Comparison of ENCODE assay signal across 18 cellular contexts in the genomic region with DNA sequence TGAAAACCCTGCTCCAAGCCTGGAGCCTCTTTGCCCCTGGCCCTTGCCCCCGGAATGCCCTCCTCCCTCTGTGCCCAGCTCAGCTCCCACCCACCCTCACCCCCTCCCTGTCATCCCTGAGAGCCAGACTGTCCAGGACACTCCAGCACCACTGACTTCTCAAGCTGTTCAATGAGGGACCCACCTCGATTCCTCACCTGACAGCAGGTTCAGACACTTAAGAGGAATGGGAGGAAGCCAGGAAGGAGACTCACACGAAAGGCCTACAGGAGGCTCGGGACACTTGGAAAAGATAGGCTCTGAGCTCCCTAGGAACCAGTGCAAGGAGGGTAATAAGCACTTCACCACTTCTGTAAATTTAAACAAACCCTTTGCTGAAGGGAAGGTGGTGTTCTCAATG. TPM values are rescaled to one million over a fixed set of nuclear protein-coding genes. Genes with fewer than 3 reads are reported as not detected.
A peak's percentile ranks its signal among the peaks of the same experiment; 100 is the strongest.
DNase-seq lines count a peak whose midpoint lies in the region; ATAC-seq and TF ChIP-seq lines count a peak whose summit lies in the region.
"Had no signal": no experiment of that assay in that cellular context is flagged by ENCODE, and none has a peak within 500 bp of the region (broad histone marks: within the 10 kb centered on the region; RNA-seq: fewer than 3 reads in every experiment).

No MANE protein-coding gene starts in this region.

- WGBS in neuronal stem cell (ENCODE audit: extremely low coverage in 2 of 2, insufficient read length in 2 of 2, insufficient replicate concordance in 1 of 2), 2 donors, result no CpG with 5 or more reads among the region's 4 CpGs

- H2AK5ac ChIP-seq in neuronal stem cell (ENCODE audit: low read depth, low read length), result no peak overlapping the region

- no peak overlapping the region for H3K4me3 Mint-ChIP-seq in effector memory CD8-positive, alpha-beta T cell
- no peak overlapping the region for H3K4me3 Mint-ChIP-seq in activated CD8-positive, alpha-beta T cell treated with anti-CD3 and anti-CD28 coated beads, Interleukin-2, amount 10 ng/mL, durations not matched to agents 7 days and 5 days
- no peak overlapping the region for H3K4me3 Mint-ChIP-seq in activated CD4-positive, alpha-beta memory T cell treated with anti-CD3 and anti-CD28 coated beads for 36 hours
- H3K4me3 Mint-ChIP-seq: CD4-positive, CD25-positive, alpha-beta regulatory T cell had no signal

- H3K4me1 Mint-ChIP-seq in effector memory CD8-positive, alpha-beta T cell (ENCODE audit: low read depth in 2 of 2), result peaks cover 8 to 20% of the 10 kb centered on the region in 2 donors
- peaks cover 9% of the 10 kb centered on the region for H3K4me1 Mint-ChIP-seq in activated CD8-positive, alpha-beta T cell treated with anti-CD3 and anti-CD28 coated beads, Interleukin-2, amount 10 ng/mL, durations not matched to agents 7 days and 5 days (ENCODE audit: low read depth)
- peaks cover 6% of the 10 kb centered on the region for H3K4me1 Mint-ChIP-seq in activated CD4-positive, alpha-beta memory T cell treated with anti-CD3 and anti-CD28 coated beads for 36 hours (ENCODE audit: low read depth)

- H2BK5ac ChIP-seq in neuronal stem cell (ENCODE audit: low read length), result no peak overlapping the region

- H2BK12ac ChIP-seq in neuronal stem cell (ENCODE audit: low read length), result no peak overlapping the region

- no peaks in the 10 kb centered on the region for H3K9me3 ChIP-seq in right atrium auricular region
- H3K9me3 ChIP-seq in OCI-LY1 (ENCODE audit: low read length), result no peaks in the 10 kb centered on the region
- H3K9me3 ChIP-seq in neuronal stem cell (replicated peaks in 1 of 2; ENCODE audit: control insufficient read depth in 2 of 2, insufficient read depth in 1 of 2, low read depth in 1 of 2, low read length in 2 of 2), result peaks cover 0 to 2% of the 10 kb centered on the region in 2 donors
- H3K9me3 ChIP-seq: A549; BLaER1 treated with 17β-estradiol and CSF1 and Interleukin-3, amounts not matched to agents 10 nM and 100 nM; HAP-1 had no signal

- H3K27me3 ChIP-seq in right atrium auricular region, result no peaks in the 10 kb centered on the region
- H3K27me3 ChIP-seq in OCI-LY1 (ENCODE audit: insufficient read depth, low read length), result no peaks in the 10 kb centered on the region
- H3K27me3 ChIP-seq in neuronal stem cell (ENCODE audit: control insufficient read depth in 3 of 3, insufficient read depth in 3 of 3, low read depth in 1 of 3, low read length in 3 of 3), result peaks cover 0 to 4% (median 0%) of the 10 kb centered on the region in 3 experiments
- H3K27me3 ChIP-seq: BLaER1 treated with 17β-estradiol and CSF1 and Interleukin-3, amounts not matched to agents 10 nM and 100 nM had no signal

- POLR2A ChIA-PET in activated CD8-positive, alpha-beta T cell treated with anti-CD3 and anti-CD28 coated beads, Interleukin-2, amount 10 ng/mL, durations not matched to agents 7 days and 5 days (lab: Charles Lee), result no interaction called here
- POLR2A ChIA-PET in activated CD4-positive, alpha-beta memory T cell treated with anti-CD3 and anti-CD28 coated beads for 36 hours (lab: Charles Lee), result no interaction called here

- no peaks in the 10 kb centered on the region for H3K9me3 Mint-ChIP-seq in effector memory CD8-positive, alpha-beta T cell
- H3K9me3 Mint-ChIP-seq in activated CD8-positive, alpha-beta T cell treated with anti-CD3 and anti-CD28 coated beads, Interleukin-2, amount 10 ng/mL, durations not matched to agents 7 days and 5 days (ENCODE audit: insufficient read depth), result no peaks in the 10 kb centered on the region
- no peaks in the 10 kb centered on the region for H3K9me3 Mint-ChIP-seq in activated CD4-positive, alpha-beta memory T cell treated with anti-CD3 and anti-CD28 coated beads for 36 hours
- H3K9me3 Mint-ChIP-seq: CD4-positive, CD25-positive, alpha-beta regulatory T cell; IgD-negative memory B cell had no signal

- H3K4me3 ChIP-seq in right atrium auricular region (no peak overlapping the region), OCI-LY1 (ENCODE audit: low read depth, low read length, poor library complexity, severe bottlenecking) (no peak overlapping the region), neuronal stem cell (ENCODE audit: low read length in 2 of 2) (no peak overlapping the region)
- H3K4me3 ChIP-seq: A549; BLaER1 treated with 17β-estradiol and CSF1 and Interleukin-3, amounts not matched to agents 10 nM and 100 nM; HAP-1 had no signal

- peak overlapping the region; percentile 75; the same call in 1 of the 2 replicates for H3K4me2 ChIP-seq in OCI-LY1 (ENCODE audit: low read length)
- H3K4me2 ChIP-seq in neuronal stem cell (ENCODE audit: insufficient read depth, low read length, poor library complexity, severe bottlenecking), result no peak overlapping the region
- H3K4me2 ChIP-seq: A549 had no signal

- H3K9ac ChIP-seq in OCI-LY1 (ENCODE audit: low read length) (peak overlapping the region; percentile 97), neuronal stem cell (ENCODE audit: low read depth, low read length, poor library complexity) (no peak overlapping the region)
- H3K9ac ChIP-seq: BLaER1 treated with 17β-estradiol and CSF1 and Interleukin-3, amounts not matched to agents 10 nM and 100 nM had no signal

- peak overlapping the region; percentile 32 to 80 for H3K27ac Mint-ChIP-seq in effector memory CD8-positive, alpha-beta T cell
- no peak overlapping the region for H3K27ac Mint-ChIP-seq in activated CD8-positive, alpha-beta T cell treated with anti-CD3 and anti-CD28 coated beads, Interleukin-2, amount 10 ng/mL, durations not matched to agents 7 days and 5 days
- H3K27ac Mint-ChIP-seq in activated CD4-positive, alpha-beta memory T cell treated with anti-CD3 and anti-CD28 coated beads for 36 hours, result no peak overlapping the region
- H3K27ac Mint-ChIP-seq: CD4-positive, CD25-positive, alpha-beta regulatory T cell had no signal

- no peaks in the 10 kb centered on the region for H3K36me3 ChIP-seq in right atrium auricular region
- peaks cover 15% of the 10 kb centered on the region; the same call in 1 of the 2 replicates for H3K36me3 ChIP-seq in OCI-LY1 (ENCODE audit: insufficient read depth, low read length)
- H3K36me3 ChIP-seq in neuronal stem cell (replicated peaks in 1 of 2; ENCODE audit: control insufficient read depth in 2 of 2, insufficient read depth in 2 of 2, low read length in 2 of 2), result no peaks in the 10 kb centered on the region
- H3K36me3 ChIP-seq: BLaER1 treated with 17β-estradiol and CSF1 and Interleukin-3, amounts not matched to agents 10 nM and 100 nM; HAP-1 had no signal

- H3K14ac ChIP-seq in neuronal stem cell (ENCODE audit: low read length), result no peak overlapping the region

- no peaks in the 10 kb centered on the region for H4K20me1 ChIP-seq in OCI-LY1 (ENCODE audit: insufficient read depth, low read length)
- H4K20me1 ChIP-seq: BLaER1 treated with 17β-estradiol and CSF1 and Interleukin-3, amounts not matched to agents 10 nM and 100 nM had no signal

- CTCF ChIA-PET in activated CD8-positive, alpha-beta T cell treated with anti-CD3 and anti-CD28 coated beads, Interleukin-2, amount 10 ng/mL, durations not matched to agents 7 days and 5 days (lab: Charles Lee), result interaction anchor here (1.0 to 1.2 kb wide), 2 partner anchors 39 to 45 kb away, joined by 3 read pairs; no protein-coding TSS in a partner anchor
- CTCF ChIA-PET in activated CD4-positive, alpha-beta memory T cell treated with anti-CD3 and anti-CD28 coated beads for 36 hours (lab: Charles Lee), result no interaction called here

- H2BK15ac ChIP-seq in neuronal stem cell (ENCODE audit: low read length), result no peak overlapping the region

- no peak overlapping the region for H4K91ac ChIP-seq in neuronal stem cell (ENCODE audit: low read depth, low read length, poor library complexity)

- H3K79me2 ChIP-seq in OCI-LY1 (ENCODE audit: insufficient read depth, low read length), result peaks cover 4% of the 10 kb centered on the region; the same call in 1 of the 2 replicates

- no peaks in the 10 kb centered on the region for H3K4me1 ChIP-seq in right atrium auricular region
- H3K4me1 ChIP-seq in OCI-LY1 (ENCODE audit: insufficient read depth, low read length, severe bottlenecking), result peaks cover 99% of the 10 kb centered on the region
- H3K4me1 ChIP-seq in neuronal stem cell (ENCODE audit: control insufficient read depth in 2 of 2, insufficient read depth in 1 of 2, low read depth in 1 of 2, low read length in 2 of 2), result peaks cover 0 to 5% of the 10 kb centered on the region in 2 donors
- H3K4me1 ChIP-seq: A549, HAP-1 had no signal

- H3K27me3 Mint-ChIP-seq in effector memory CD8-positive, alpha-beta T cell, result peaks cover 0 to 3% of the 10 kb centered on the region in 2 donors
- peaks cover 2% of the 10 kb centered on the region for H3K27me3 Mint-ChIP-seq in activated CD8-positive, alpha-beta T cell treated with anti-CD3 and anti-CD28 coated beads, Interleukin-2, amount 10 ng/mL, durations not matched to agents 7 days and 5 days (ENCODE audit: low read depth)
- no peaks in the 10 kb centered on the region for H3K27me3 Mint-ChIP-seq in activated CD4-positive, alpha-beta memory T cell treated with anti-CD3 and anti-CD28 coated beads for 36 hours
- H3K27me3 Mint-ChIP-seq: CD4-positive, CD25-positive, alpha-beta regulatory T cell had no signal

- H3K36me3 Mint-ChIP-seq in effector memory CD8-positive, alpha-beta T cell (ENCODE audit: insufficient read depth), result no peaks in the 10 kb centered on the region
- no peaks in the 10 kb centered on the region for H3K36me3 Mint-ChIP-seq in activated CD8-positive, alpha-beta T cell treated with anti-CD3 and anti-CD28 coated beads, Interleukin-2, amount 10 ng/mL, durations not matched to agents 7 days and 5 days (ENCODE audit: low read depth)
- no peaks in the 10 kb centered on the region for H3K36me3 Mint-ChIP-seq in activated CD4-positive, alpha-beta memory T cell treated with anti-CD3 and anti-CD28 coated beads for 36 hours
- H3K36me3 Mint-ChIP-seq: CD4-positive, CD25-positive, alpha-beta regulatory T cell had no signal

- H3F3A ChIP-seq in OCI-LY1 (ENCODE audit: insufficient read depth, low read length), result peaks cover 12% of the 10 kb centered on the region; the same call in 1 of the 2 replicates

- H3K27ac ChIP-seq in right atrium auricular region (no peak overlapping the region), OCI-LY1 (ENCODE audit: low read depth, low read length, poor library complexity, severe bottlenecking) (peak overlapping the region; percentile 99), neuronal stem cell (replicated peaks; ENCODE audit: low read length) (no peak overlapping the region)
- H3K27ac ChIP-seq: A549 had no signal

- H3K18ac ChIP-seq in neuronal stem cell (ENCODE audit: low read length), result no peak overlapping the region

- no peak overlapping the region for H2AFZ ChIP-seq in OCI-LY1 (ENCODE audit: low read length)
- no peak overlapping the region for H2AFZ ChIP-seq in neuronal stem cell (ENCODE audit: low read length)

- intact Hi-C loops in left ventricle myocardium superior (cut with micrococcal nuclease), result no loop called here
- intact Hi-C loops in activated CD4-positive, alpha-beta memory T cell treated with anti-CD3 and anti-CD28 coated beads for 36 hours (cut with micrococcal nuclease), result no loop called here

- peak overlapping the region; percentile 6 for H3K23ac ChIP-seq in neuronal stem cell (ENCODE audit: low read depth, low read length, poor library complexity)

- H3K4ac ChIP-seq in neuronal stem cell (ENCODE audit: low read length), result no peak overlapping the region

- H3K79me1 ChIP-seq in neuronal stem cell (ENCODE audit: low read depth, low read length), result no peaks in the 10 kb centered on the region

- DNase-seq in left ventricle myocardium superior (peak; percentile 1), right atrium auricular region (ENCODE audit: low spot score) (no peak), neuronal stem cell (ENCODE audit: low spot score) (no peak), GOT3 (lab: John Stamatoyannopoulos, UW) (no peak)
- no peak for DNase-seq in effector memory CD8-positive, alpha-beta T cell
- DNase-seq in activated CD8-positive, alpha-beta T cell treated with anti-CD3 and anti-CD28 coated beads, Interleukin-2, amount 10 ng/mL, durations not matched to agents 7 days and 5 days, result no peak
- DNase-seq in activated CD4-positive, alpha-beta memory T cell treated with anti-CD3 and anti-CD28 coated beads for 36 hours, result no peak
- DNase-seq: CD4-positive, CD25-positive, alpha-beta regulatory T cell; DMS53 had no signal

- H4K8ac ChIP-seq in neuronal stem cell (ENCODE audit: low read depth, low read length), result no peak overlapping the region

- ATAC-seq in left ventricle myocardium superior, result no peak
- no peak for ATAC-seq in effector memory CD8-positive, alpha-beta T cell (replicated peaks)
- ATAC-seq in activated CD8-positive, alpha-beta T cell treated with anti-CD3 and anti-CD28 coated beads, Interleukin-2, amount 10 ng/mL, durations not matched to agents 7 days and 5 days, result no peak
- ATAC-seq: A549 had no signal

- H2BK120ac ChIP-seq in neuronal stem cell (ENCODE audit: low read depth, low read length), result no peak overlapping the region

- no peaks in the 10 kb centered on the region for H3K9me2 ChIP-seq in OCI-LY1 (ENCODE audit: low read depth, low read length)

- TF ChIP-seq CTCF in right atrium auricular region (IDR thresholded peaks at IDR 0.05), result no peak
- no peak for TF ChIP-seq CTCF in OCI-LY1 (IDR thresholded peaks at IDR 0.05; ENCODE audit: low read length)

RNA-seq across cellular contexts. Expression of a gene that starts 35.8 kb away (rescaled TPM):
- 0.92 TPM for total RNA-seq in left ventricle myocardium superior
- 1 to 10 TPM in 1 of 2 donors, under 1 TPM in 1; 0.59 to 1.4 TPM for total RNA-seq in right atrium auricular region
- not detected for polyA plus RNA-seq in neuronal stem cell (2013, experiment 1 of 2)
- polyA plus RNA-seq in neuronal stem cell (2013, experiment 2 of 2), result not detected
- not detected for total RNA-seq in activated CD8-positive, alpha-beta T cell treated with anti-CD3 and anti-CD28 coated beads, Interleukin-2, amount 10 ng/mL, durations not matched to agents 7 days and 5 days
- not detected for total RNA-seq in activated CD4-positive, alpha-beta memory T cell treated with anti-CD3 and anti-CD28 coated beads for 36 hours
- total RNA-seq: Daoy, H1, HT1080 had no signal
- polyA plus RNA-seq: A549, AG04450, H1 had no signal

Comparison
In these comparisons a context has a peak if more than half of its experiments do, and no peak if none do; other contexts are left out.
1. H3K27ac Mint-ChIP-seq: peak in effector memory CD8-positive, alpha-beta T cell (2 of 2); none in activated CD8-positive, alpha-beta T cell treated with anti-CD3 and anti-CD28 coated beads, Interleukin-2, amount 10 ng/mL, durations not matched to agents 7 days and 5 days (single experiment) and activated CD4-positive, alpha-beta memory T cell treated with anti-CD3 and anti-CD28 coated beads for 36 hours (single experiment).